Comparison of ENCODE assay signal across 20 cellular contexts in genomic region chr14:75824328-75824727, GRCh38.
DNase-seq lines count a peak whose midpoint lies in the region; ATAC-seq and TF ChIP-seq lines count a peak whose summit lies in the region.
"Had no signal": no experiment of that assay in that cellular context is flagged by ENCODE, and none has a peak within 500 bp of the region (broad histone marks: within the 10 kb centered on the region; RNA-seq: fewer than 3 reads in every experiment).

No MANE protein-coding gene starts in this region.

- H3K4me3 Mint-ChIP-seq in activated T-helper 2 cell treated with anti-CD3 and anti-CD28 coated beads, Interferon-gamma antibody, Interleukin-2, Interleukin-4, amounts not matched to agents 10 μg/mL and 5 μg/mL and 100 μg/mL, durations not matched to agents 14 hours and 24 hours and 36 hours (ENCODE audit: low read depth), result no peak overlapping the region
- H3K4me3 Mint-ChIP-seq: GM23338, IgD-negative memory B cell, memory B cell, neural crest cell had no signal

- H4K8ac ChIP-seq in mesenchymal stem cell (ENCODE audit: low read length), result no peak overlapping the region

- no peak overlapping the region for H3K18ac ChIP-seq in mesenchymal stem cell (ENCODE audit: low read depth in 1 of 2, low read length in 2 of 2)

- H2BK15ac ChIP-seq in mesenchymal stem cell (ENCODE audit: low read depth, poor library complexity, severe bottlenecking), result no peak overlapping the region

- TF ChIP-seq POLR2A in vagina (IDR thresholded peaks at IDR 0.05), result no peak

- 74% methylated on average over 3 of the region's 3 CpGs for WGBS in right cardiac atrium
- 100% methylated on average over 2 of the region's 3 CpGs for WGBS in mesenchymal stem cell

- H3K27me3 Mint-ChIP-seq in activated T-helper 2 cell treated with anti-CD3 and anti-CD28 coated beads, Interferon-gamma antibody, Interleukin-2, Interleukin-4, amounts not matched to agents 10 μg/mL and 5 μg/mL and 100 μg/mL, durations not matched to agents 14 hours and 24 hours and 36 hours (ENCODE audit: low read depth), result no peaks in the 10 kb centered on the region
- H3K27me3 Mint-ChIP-seq: IgD-negative memory B cell, memory B cell had no signal

- no peak overlapping the region for H4K91ac ChIP-seq in mesenchymal stem cell (ENCODE audit: low read length)

- ATAC-seq in right cardiac atrium, result no peak
- ATAC-seq in Right ventricle myocardium inferior, result no peak
- ATAC-seq: GM23338, PC-3 had no signal

- H3K9me3 Mint-ChIP-seq in activated T-helper 2 cell treated with anti-CD3 and anti-CD28 coated beads, Interferon-gamma antibody, Interleukin-2, Interleukin-4, amounts not matched to agents 10 μg/mL and 5 μg/mL and 100 μg/mL, durations not matched to agents 14 hours and 24 hours and 36 hours, result no peaks in the 10 kb centered on the region
- H3K9me3 Mint-ChIP-seq: GM23338, IgD-negative memory B cell, memory B cell, neural crest cell had no signal

- peaks cover 4% of the 10 kb centered on the region for H3K4me1 ChIP-seq in right cardiac atrium (ENCODE audit: control insufficient read depth, insufficient read depth, low read length)
- peaks cover 19% of the 10 kb centered on the region for H3K4me1 ChIP-seq in mesenchymal stem cell (ENCODE audit: control insufficient read depth, insufficient read depth, low read depth, low read length)
- H3K4me1 ChIP-seq in vagina, result peaks cover 27% of the 10 kb centered on the region

- H2BK5ac ChIP-seq in mesenchymal stem cell (ENCODE audit: low read depth, low read length, poor library complexity, severe bottlenecking), result no peak overlapping the region

- H2BK12ac ChIP-seq in mesenchymal stem cell (ENCODE audit: low read length in 2 of 2), result no peak overlapping the region

- H3K27me3 ChIP-seq in right cardiac atrium (ENCODE audit: control insufficient read depth, insufficient read depth) (no peaks in the 10 kb centered on the region), mesenchymal stem cell (ENCODE audit: control insufficient read depth in 1 of 2, insufficient read depth in 1 of 2, low read length in 2 of 2) (no peaks in the 10 kb centered on the region), vagina (no peaks in the 10 kb centered on the region)
- H3K27me3 ChIP-seq: SJSA1 had no signal

- intact Hi-C loops in right cardiac atrium (cut with DNase I), result no loop called here
- intact Hi-C loops in Right ventricle myocardium inferior (cut with DNase I), result no loop called here
- intact Hi-C loops in activated T-helper 2 cell treated with anti-CD3 and anti-CD28 coated beads, Interferon-gamma antibody, Interleukin-2, Interleukin-4, amounts not matched to agents 10 μg/mL and 5 μg/mL and 100 μg/mL, durations not matched to agents 14 hours and 24 hours and 36 hours (cut with micrococcal nuclease), result no loop called here
- intact Hi-C loops in vagina (cut with DNase I), result no loop called here

- H3K23ac ChIP-seq in mesenchymal stem cell (ENCODE audit: low read length in 2 of 2), result no peak overlapping the region

- no peak overlapping the region for H2BK120ac ChIP-seq in mesenchymal stem cell (ENCODE audit: low read depth, low read length)

- H3K27ac ChIP-seq in right cardiac atrium (ENCODE audit: low read length) (peak overlapping the region; percentile 58), mesenchymal stem cell (ENCODE audit: low read length, poor library complexity, severe bottlenecking) (no peak overlapping the region), vagina (peak overlapping the region; percentile 76)
- H3K27ac ChIP-seq: epithelial cell of prostate, SJSA1 had no signal

- TF ChIP-seq CTCF in vagina (IDR thresholded peaks at IDR 0.05) (no peak), GM13976 (IDR thresholded peaks at IDR 0.05; ENCODE audit: borderline replicate concordance, control extremely low read depth, extremely low read depth, insufficient read depth, missing control alignments) (no peak)

- H3K9me3 ChIP-seq in right cardiac atrium (ENCODE audit: control insufficient read depth, low read length) (no peaks in the 10 kb centered on the region), mesenchymal stem cell (ENCODE audit: control insufficient read depth, low read length) (no peaks in the 10 kb centered on the region), vagina (no peaks in the 10 kb centered on the region)
- H3K9me3 ChIP-seq: SJSA1 had no signal

- no peak overlapping the region for H2AFZ ChIP-seq in mesenchymal stem cell (ENCODE audit: low read depth, low read length)
- H2AFZ ChIP-seq: GM23338 had no signal

- H3K4me3 ChIP-seq in right cardiac atrium (ENCODE audit: low read length) (no peak overlapping the region), mesenchymal stem cell (ENCODE audit: insufficient read depth in 1 of 2, low read depth in 1 of 2, low read length in 2 of 2) (no peak overlapping the region), vagina (no peak overlapping the region)
- H3K4me3 ChIP-seq: GM23338, SJSA1 had no signal

- H3K36me3 ChIP-seq in mesenchymal stem cell (ENCODE audit: control insufficient read depth in 1 of 2, insufficient read depth in 2 of 2, low read depth in 1 of 2, low read length in 2 of 2) (peaks cover 3 to 13% of the 10 kb centered on the region in 2 experiments), vagina (peaks cover 0 to 6% of the 10 kb centered on the region in 2 donors)
- H3K36me3 ChIP-seq: SJSA1 had no signal

- peaks cover 11% of the 10 kb centered on the region for H3K4me1 Mint-ChIP-seq in activated T-helper 2 cell treated with anti-CD3 and anti-CD28 coated beads, Interferon-gamma antibody, Interleukin-2, Interleukin-4, amounts not matched to agents 10 μg/mL and 5 μg/mL and 100 μg/mL, durations not matched to agents 14 hours and 24 hours and 36 hours (ENCODE audit: low read depth)
- H3K4me1 Mint-ChIP-seq: GM23338, memory B cell had no signal

- in situ Hi-C loops in GM13976 (cut with MboI; ENCODE audit: low sequenced_read_pairs, unreplicated experiment), result no loop called here

- H3K4ac ChIP-seq in mesenchymal stem cell (ENCODE audit: low read depth in 1 of 2, low read length in 2 of 2), result peak overlapping the region in 1 of 2 experiments; percentile 28

- H3K4me2 ChIP-seq in mesenchymal stem cell (ENCODE audit: low read length, poor library complexity, severe bottlenecking), result no peak overlapping the region
- H3K4me2 ChIP-seq: GM23338 had no signal

- H3K79me1 ChIP-seq in mesenchymal stem cell (replicated peaks; ENCODE audit: low read length, poor library complexity, severe bottlenecking), result peaks cover 4% of the 10 kb centered on the region

- peak overlapping the region; percentile 12 for H3K27ac Mint-ChIP-seq in activated T-helper 2 cell treated with anti-CD3 and anti-CD28 coated beads, Interferon-gamma antibody, Interleukin-2, Interleukin-4, amounts not matched to agents 10 μg/mL and 5 μg/mL and 100 μg/mL, durations not matched to agents 14 hours and 24 hours and 36 hours
- H3K27ac Mint-ChIP-seq: GM23338 had no signal

- H3K36me3 Mint-ChIP-seq in activated T-helper 2 cell treated with anti-CD3 and anti-CD28 coated beads, Interferon-gamma antibody, Interleukin-2, Interleukin-4, amounts not matched to agents 10 μg/mL and 5 μg/mL and 100 μg/mL, durations not matched to agents 14 hours and 24 hours and 36 hours (ENCODE audit: low read depth), result peaks cover 11% of the 10 kb centered on the region

- no peak overlapping the region for H3K14ac ChIP-seq in mesenchymal stem cell (ENCODE audit: low read length in 2 of 2)

- no peak for DNase-seq in right cardiac atrium
- DNase-seq in Right ventricle myocardium inferior (ENCODE audit: missing footprints), result no peak
- DNase-seq in activated T-helper 2 cell treated with anti-CD3 and anti-CD28 coated beads, Interferon-gamma antibody, Interleukin-2, Interleukin-4, amounts not matched to agents 10 μg/mL and 5 μg/mL and 100 μg/mL, durations not matched to agents 14 hours and 24 hours and 36 hours (ENCODE audit: low spot score), result no peak
- DNase-seq in mesenchymal stem cell, result no peak
- no peak for DNase-seq in vagina (ENCODE audit: extremely low spot score in 2 of 2)
- DNase-seq in GM13976 (ENCODE audit: low spot score), result no peak
- no peak for DNase-seq in hippocampal formation (lab: John Stamatoyannopoulos, UW)
- DNase-seq in iPS-NIHi7 (ENCODE audit: extremely low spot score), result no peak
- DNase-seq: activated CD4-positive, CD25-positive, alpha-beta regulatory T cell treated with anti-CD3 and anti-CD28 coated beads, Interleukin-2, amount 50 U/mL, for 72 hours; activated gamma-delta T cell; cortex of kidney; NCI-H1930; NCI-H526; PC-3 had no signal

- no peak overlapping the region for H3K9ac ChIP-seq in mesenchymal stem cell (ENCODE audit: low read length)

- peak overlapping the region; percentile 10 for H2AK5ac ChIP-seq in mesenchymal stem cell (ENCODE audit: low read length, severe bottlenecking)
